8 cellular contexts compared by ENCODE assay signal in the genomic region with DNA sequence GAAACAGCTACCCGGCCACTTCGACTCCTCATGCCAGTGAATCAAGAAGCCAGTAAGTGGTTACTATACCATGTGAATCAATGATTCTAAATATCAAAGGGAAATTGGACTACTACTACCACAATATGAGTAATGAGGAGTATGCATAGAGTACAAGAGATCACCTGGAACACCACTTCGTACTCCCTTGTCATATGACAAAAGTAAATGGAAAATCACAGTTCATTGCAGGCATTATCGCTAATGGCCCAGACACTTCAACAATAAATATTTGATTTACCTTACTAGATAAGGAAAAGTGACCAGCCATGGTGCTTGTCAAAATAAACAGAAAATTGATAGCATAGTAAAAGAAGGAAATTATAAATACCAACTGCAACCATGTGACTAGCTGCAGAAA.
"Had no signal": no experiment of that assay in that cellular context is flagged by ENCODE, and none has a peak within 500 bp of the region (broad histone marks: within the 10 kb centered on the region; RNA-seq: fewer than 3 reads in every experiment).

No MANE protein-coding gene starts in this region.

- FAIRE-seq: G401.6, GM12878, GM12891, GM12892, GM18507, GM19239 had no signal

- ATAC-seq: GM12878 had no signal

- H3K4me3 ChIP-seq: GM12878 had no signal

- DNase-seq: GDM1, GF-D8 had no signal
